In the genomic region with DNA sequence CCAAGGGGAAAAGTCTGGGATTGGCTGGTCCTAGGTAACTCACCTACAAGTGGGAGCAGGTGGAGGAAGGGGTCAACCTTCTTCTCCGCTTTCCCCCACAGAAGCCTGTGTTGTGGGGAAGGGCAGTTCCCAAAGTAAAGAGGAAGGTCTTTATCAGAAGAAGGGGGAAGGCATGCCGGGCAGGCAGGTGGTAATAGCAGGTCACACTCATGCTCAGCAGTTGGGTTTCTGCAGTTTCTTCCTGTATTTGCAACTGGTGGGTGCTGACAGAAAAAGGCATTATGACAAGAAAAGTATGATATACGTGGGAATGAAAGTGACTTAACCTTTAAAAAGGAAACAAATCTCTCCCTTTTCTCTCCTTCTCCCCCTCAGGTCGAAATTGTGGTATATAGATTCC, we compare ENCODE assay signal across 13 cellular contexts. TPM values are rescaled to one million over a fixed set of nuclear protein-coding genes. Genes with fewer than 3 reads are reported as not detected.
DNase-seq lines count a peak whose midpoint lies in the region; ATAC-seq and TF ChIP-seq lines count a peak whose summit lies in the region.
"Had no signal": no experiment of that assay in that cellular context is flagged by ENCODE, and none has a peak within 500 bp of the region (broad histone marks: within the 10 kb centered on the region; RNA-seq: fewer than 3 reads in every experiment).

No MANE protein-coding gene starts in this region.

- H3K27ac ChIP-seq in breast epithelium: peak overlapping the region; percentile 90 to 99
- H3K27ac ChIP-seq in mammary epithelial cell (ENCODE audit: insufficient read depth, low read depth, low read length): no peak overlapping the region
- H3K27ac ChIP-seq in OCI-LY1 (ENCODE audit: low read depth, low read length, poor library complexity, severe bottlenecking): peak overlapping the region; percentile 98
- peak overlapping the region; percentile 64 for H3K27ac ChIP-seq in thymus (ENCODE audit: low read depth)
- H3K27ac ChIP-seq: cardiac muscle cell had no signal

- TF ChIP-seq POLR2A in breast epithelium (IDR thresholded peaks at IDR 0.05): no peak

- in situ Hi-C loops in mammary epithelial cell (cut with MboI; ENCODE audit: low sequenced_read_pairs in 2 of 2): loop anchor here (25.0 kb wide), 1 partner anchor 735 kb away; no protein-coding TSS in a partner anchor

- TF ChIP-seq CTCF in breast epithelium (IDR thresholded peaks at IDR 0.05) (no peak), mammary epithelial cell (conservative IDR thresholded peaks at IDR 0.05 in 1 of 2, IDR thresholded peaks at IDR 0.05 in 1 of 2; ENCODE audit: extremely low read depth in 1 of 2, insufficient read depth in 1 of 2, low read depth in 1 of 2, low read length in 2 of 2) (no peak), OCI-LY1 (IDR thresholded peaks at IDR 0.05; ENCODE audit: low read length) (no peak)

- H3K9me3 ChIP-seq in breast epithelium (no peaks in the 10 kb centered on the region), mammary epithelial cell (replicated peaks; ENCODE audit: insufficient read depth, low read length) (peaks cover 5% of the 10 kb centered on the region), OCI-LY1 (ENCODE audit: low read length) (no peaks in the 10 kb centered on the region), thymus (ENCODE audit: control insufficient read depth) (no peaks in the 10 kb centered on the region)

- peaks cover 19% of the 10 kb centered on the region for H3K36me3 Mint-ChIP-seq in activated naive CD8-positive, alpha-beta T cell treated with anti-CD3 and anti-CD28 coated beads, Interleukin-2, amount 10 ng/mL, durations not matched to agents 7 days and 5 days

- 42% methylated on average over 3 of the region's 4 CpGs for WGBS in mammary epithelial cell (ENCODE audit: low coverage, missing lambda C conversion rate)
- 6% methylated on average over 4 of the region's 4 CpGs for WGBS in thymus

- peaks cover 32% of the 10 kb centered on the region for H3K79me2 ChIP-seq in mammary epithelial cell (ENCODE audit: insufficient read depth, low read length)
- peaks cover 26% of the 10 kb centered on the region for H3K79me2 ChIP-seq in OCI-LY1 (ENCODE audit: insufficient read depth, low read length)

- no peaks in the 10 kb centered on the region for H3K27me3 Mint-ChIP-seq in activated naive CD8-positive, alpha-beta T cell treated with anti-CD3 and anti-CD28 coated beads, Interleukin-2, amount 10 ng/mL, durations not matched to agents 7 days and 5 days

- H3K4me1 ChIP-seq in breast epithelium (peaks cover 0 to 6% of the 10 kb centered on the region in 2 donors), mammary epithelial cell (ENCODE audit: insufficient read depth, low read length) (peaks cover 19% of the 10 kb centered on the region), OCI-LY1 (ENCODE audit: insufficient read depth, low read length, severe bottlenecking) (peaks cover 71% of the 10 kb centered on the region), thymus (ENCODE audit: control insufficient read depth, insufficient read depth, low read length) (peaks cover 10% of the 10 kb centered on the region)

- ATAC-seq in activated naive CD8-positive, alpha-beta T cell treated with anti-CD3 and anti-CD28 coated beads, Interleukin-2, amount 10 ng/mL, durations not matched to agents 7 days and 5 days (ENCODE audit: low read depth): no peak
- ATAC-seq in GM18502 (IDR thresholded peaks at IDR 0.05; ENCODE audit: poor library complexity, unreplicated experiment) (no peak), GM21786 (IDR thresholded peaks at IDR 0.05; ENCODE audit: unreplicated experiment) (no peak)
- ATAC-seq: Right ventricle myocardium inferior had no signal

- no peaks in the 10 kb centered on the region for H3K36me3 ChIP-seq in breast epithelium
- H3K36me3 ChIP-seq in mammary epithelial cell (ENCODE audit: insufficient read depth, low read length): no peaks in the 10 kb centered on the region
- H3K36me3 ChIP-seq in OCI-LY1 (ENCODE audit: insufficient read depth, low read length): peaks cover 25% of the 10 kb centered on the region
- H3K36me3 ChIP-seq in thymus (ENCODE audit: control insufficient read depth, insufficient read depth): no peaks in the 10 kb centered on the region

- H3K4me2 ChIP-seq in mammary epithelial cell (ENCODE audit: insufficient read depth, low read depth, low read length) (no peak overlapping the region), OCI-LY1 (ENCODE audit: low read length) (peak overlapping the region; percentile 62)

- H3K27ac Mint-ChIP-seq in activated naive CD8-positive, alpha-beta T cell treated with anti-CD3 and anti-CD28 coated beads, Interleukin-2, amount 10 ng/mL, durations not matched to agents 7 days and 5 days: peak overlapping the region; percentile 89

- DNase-seq in breast epithelium (ENCODE audit: low spot score in 2 of 2) (no peak), mammary epithelial cell (no peak), foreskin melanocyte (no peak)
- no peak for DNase-seq in activated naive CD8-positive, alpha-beta T cell treated with anti-CD3 and anti-CD28 coated beads, Interleukin-2, amount 10 ng/mL, durations not matched to agents 7 days and 5 days
- DNase-seq: NCI-H1417; NCI-H524; stimulated activated naive CD4-positive, alpha-beta T cell had no signal

- no peak overlapping the region for H2AFZ ChIP-seq in mammary epithelial cell (ENCODE audit: low read depth, low read length)
- no peak overlapping the region for H2AFZ ChIP-seq in OCI-LY1 (ENCODE audit: low read length)

- dilution Hi-C loops in mammary epithelial cell (cut with HindIII; ENCODE audit: low sequenced_read_pairs): no loop called here

- no peaks in the 10 kb centered on the region for H3K9me3 Mint-ChIP-seq in activated naive CD8-positive, alpha-beta T cell treated with anti-CD3 and anti-CD28 coated beads, Interleukin-2, amount 10 ng/mL, durations not matched to agents 7 days and 5 days

- no peaks in the 10 kb centered on the region for H3F3A ChIP-seq in OCI-LY1 (ENCODE audit: insufficient read depth, low read length)

- no TSS peak for BruUV-seq in mammary epithelial cell (replicated peaks; lab: Mats Ljungman, UMichigan)

- peaks cover 34% of the 10 kb centered on the region for H3K4me1 Mint-ChIP-seq in activated naive CD8-positive, alpha-beta T cell treated with anti-CD3 and anti-CD28 coated beads, Interleukin-2, amount 10 ng/mL, durations not matched to agents 7 days and 5 days

- no peak overlapping the region for H3K9ac ChIP-seq in mammary epithelial cell (ENCODE audit: insufficient read depth, low read length)
- peak overlapping the region; percentile 45; the same call in 1 of the 2 replicates for H3K9ac ChIP-seq in OCI-LY1 (ENCODE audit: low read length)

- POLR2A ChIA-PET in activated naive CD8-positive, alpha-beta T cell treated with anti-CD3 and anti-CD28 coated beads, Interleukin-2, amount 10 ng/mL, durations not matched to agents 7 days and 5 days (lab: Charles Lee): no interaction called here

- no peaks in the 10 kb centered on the region for H3K9me2 ChIP-seq in OCI-LY1 (ENCODE audit: low read depth, low read length)

- CTCF ChIA-PET in mammary epithelial cell (lab: Charles Lee; ENCODE audit: low non-redundant PET): no interaction called here

- intact Hi-C loops in breast epithelium (cut with DNase I; ENCODE audit: low total_unique reads) (no loop called here), mammary epithelial cell (cut with micrococcal nuclease) (loop anchor here (10.0 kb wide), 1 partner anchor 122 kb away; no protein-coding TSS in a partner anchor)

- no peaks in the 10 kb centered on the region for H4K20me1 ChIP-seq in mammary epithelial cell (ENCODE audit: insufficient read depth, low read length)
- no peaks in the 10 kb centered on the region for H4K20me1 ChIP-seq in OCI-LY1 (ENCODE audit: insufficient read depth, low read length)

- H3K4me3 Mint-ChIP-seq in activated naive CD8-positive, alpha-beta T cell treated with anti-CD3 and anti-CD28 coated beads, Interleukin-2, amount 10 ng/mL, durations not matched to agents 7 days and 5 days: peak overlapping the region; percentile 80

- peaks cover 0 to 6% of the 10 kb centered on the region in 2 donors for H3K27me3 ChIP-seq in breast epithelium
- H3K27me3 ChIP-seq in mammary epithelial cell (ENCODE audit: insufficient read depth, low read length): no peaks in the 10 kb centered on the region
- no peaks in the 10 kb centered on the region for H3K27me3 ChIP-seq in OCI-LY1 (ENCODE audit: insufficient read depth, low read length)
- H3K27me3 ChIP-seq in thymus (ENCODE audit: control insufficient read depth, insufficient read depth): no peaks in the 10 kb centered on the region
- H3K27me3 ChIP-seq: cardiac muscle cell had no signal

- H3K4me3 ChIP-seq in breast epithelium (no peak overlapping the region), mammary epithelial cell (replicated peaks in 1 of 3; ENCODE audit: insufficient read depth in 1 of 3, low read depth in 2 of 3, low read length in 3 of 3) (no peak overlapping the region), OCI-LY1 (ENCODE audit: low read depth, low read length, poor library complexity, severe bottlenecking) (peak overlapping the region; percentile 36), thymus (ENCODE audit: low read length) (peak overlapping the region; percentile 32)
- H3K4me3 ChIP-seq: cardiac muscle cell had no signal

RNA-seq across cellular contexts. Expression of gene MTMR1, which starts 3.6 kb away (rescaled TPM):
- total RNA-seq in breast epithelium (10 to 100 TPM; 13.6 to 35.6 (median 23.3) TPM), mammary epithelial cell (10 to 100 TPM; 17.5 to 26.3 TPM)
- polyA plus RNA-seq in mammary epithelial cell (15.2 TPM), thymus (23.1 TPM)
- 10.4 TPM for polyA minus RNA-seq in mammary epithelial cell
- 10 to 100 TPM; 41.1 to 41.2 TPM for total RNA-seq in activated naive CD8-positive, alpha-beta T cell treated with anti-CD3 and anti-CD28 coated beads, Interleukin-2, amount 10 ng/mL, durations not matched to agents 7 days and 5 days

Comparison
In these comparisons a context has a peak if more than half of its experiments do, and no peak if none do; other contexts are left out.
1. H3K4me3 ChIP-seq: peak in OCI-LY1 (single experiment) and thymus (single experiment); none in breast epithelium (0 of 3) and mammary epithelial cell (0 of 3).